Comparison of ENCODE assay signal across 17 cellular contexts in the genomic region with DNA sequence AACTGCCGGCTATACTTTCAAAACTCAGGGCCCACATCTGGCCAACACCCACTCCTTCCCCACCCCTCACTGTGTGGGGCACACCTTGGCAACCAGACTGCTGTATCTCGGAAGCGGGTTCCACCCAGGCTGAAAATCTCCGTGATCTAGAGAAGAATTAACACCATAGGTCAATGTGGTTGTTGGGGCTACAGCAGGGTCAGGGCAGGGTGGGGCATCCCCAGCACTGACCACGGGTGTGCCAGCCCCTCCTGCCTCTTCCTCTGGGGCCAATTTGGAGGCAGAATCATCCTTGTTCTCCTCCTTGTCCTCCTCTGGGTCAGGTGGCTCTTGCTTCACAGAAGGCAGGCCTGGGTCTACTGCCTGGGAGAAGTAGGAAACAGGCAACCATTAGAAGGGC. TPM values are rescaled to one million over a fixed set of nuclear protein-coding genes. Genes with fewer than 3 reads are reported as not detected.
DNase-seq lines count a peak whose midpoint lies in the region; ATAC-seq and TF ChIP-seq lines count a peak whose summit lies in the region.
"Had no signal": no experiment of that assay in that cellular context is flagged by ENCODE, and none has a peak within 500 bp of the region (broad histone marks: within the 10 kb centered on the region; RNA-seq: fewer than 3 reads in every experiment).

No MANE protein-coding gene starts in this region.

- H3K9me3 ChIP-seq in mammary epithelial cell (replicated peaks; ENCODE audit: insufficient read depth, low read length), result no peaks in the 10 kb centered on the region
- no peaks in the 10 kb centered on the region for H3K9me3 ChIP-seq in osteoblast (ENCODE audit: low read depth, low read length)
- H3K9me3 ChIP-seq in esophagus muscularis mucosa, result no peaks in the 10 kb centered on the region
- H3K9me3 ChIP-seq: HAP-1 had no signal

- H3K4me1 ChIP-seq in mammary epithelial cell (ENCODE audit: insufficient read depth, low read length) (peaks cover 15% of the 10 kb centered on the region), osteoblast (ENCODE audit: insufficient read depth, low read length) (peaks cover 5% of the 10 kb centered on the region), esophagus muscularis mucosa (peaks cover 0 to 9% (median 4%) of the 10 kb centered on the region in 4 donors)
- H3K4me1 ChIP-seq: HAP-1 had no signal

- dilution Hi-C loops in mammary epithelial cell (cut with HindIII; ENCODE audit: low sequenced_read_pairs), result no loop called here

- H3K4me1 Mint-ChIP-seq in MCF 10A (ENCODE audit: insufficient read depth, unreplicated experiment) (peaks cover 7% of the 10 kb centered on the region), chondrocyte (ENCODE audit: low read depth) (no peaks in the 10 kb centered on the region)

- DNase-seq in MCF 10A (ENCODE audit: unreplicated experiment) (no peak), mammary epithelial cell (no peak), chondrocyte (ENCODE audit: low spot score) (no peak), osteoblast (ENCODE audit: insufficient read length, low spot score, missing footprints) (peak; percentile 58), esophagus muscularis mucosa (ENCODE audit: extremely low spot score) (no peak)
- DNase-seq: C1 segment of cervical spinal cord; Calu3; CD4-positive, alpha-beta memory T cell; COR-L47; DMS53; DMS79 treated with DMSO at 0.1 percent for 48 hours; GF-D8 had no signal

- H4K20me1 ChIP-seq in mammary epithelial cell (ENCODE audit: insufficient read depth, low read length) (no peaks in the 10 kb centered on the region), osteoblast (ENCODE audit: insufficient read depth, low read length) (peaks cover 7% of the 10 kb centered on the region)

- TF ChIP-seq CTCF in MCF 10A (IDR thresholded peaks at IDR 0.05; ENCODE audit: unreplicated experiment) (no peak), mammary epithelial cell (conservative IDR thresholded peaks at IDR 0.05 in 1 of 2, IDR thresholded peaks at IDR 0.05 in 1 of 2; ENCODE audit: extremely low read depth in 1 of 2, insufficient read depth in 1 of 2, low read depth in 1 of 2, low read length in 2 of 2) (no peak), chondrocyte (IDR thresholded peaks at IDR 0.05) (no peak), osteoblast (IDR thresholded peaks at IDR 0.05; ENCODE audit: extremely low read depth, low read depth, low read length) (no peak), esophagus muscularis mucosa (IDR thresholded peaks at IDR 0.05) (no peak)

- no TSS peak for BruUV-seq in MCF 10A (replicated peaks; lab: Mats Ljungman, UMichigan)
- BruUV-seq in mammary epithelial cell (replicated peaks; lab: Mats Ljungman, UMichigan), result no TSS peak

- peaks cover 81% of the 10 kb centered on the region for H3K36me3 Mint-ChIP-seq in MCF 10A (ENCODE audit: insufficient read depth, unreplicated experiment)
- peaks cover 58% of the 10 kb centered on the region for H3K36me3 Mint-ChIP-seq in chondrocyte (ENCODE audit: low read depth)

- peak overlapping the region; percentile 35 for H3K27ac Mint-ChIP-seq in MCF 10A (ENCODE audit: low read depth, unreplicated experiment)
- H3K27ac Mint-ChIP-seq in chondrocyte (ENCODE audit: unreplicated experiment), result peak overlapping the region; percentile 27
- H3K27ac Mint-ChIP-seq: GM23338 had no signal

- WGBS in mammary epithelial cell (ENCODE audit: low coverage, missing lambda C conversion rate), result 91% methylated on average over 5 of the region's 5 CpGs
- WGBS in esophagus muscularis mucosa, result 87% methylated on average over 5 of the region's 5 CpGs

- H3K79me2 ChIP-seq in mammary epithelial cell (ENCODE audit: insufficient read depth, low read length), result peaks cover 35% of the 10 kb centered on the region
- H3K79me2 ChIP-seq in osteoblast (ENCODE audit: insufficient read depth, low read length), result peaks cover 8% of the 10 kb centered on the region

- H3K36me3 ChIP-seq in mammary epithelial cell (ENCODE audit: insufficient read depth, low read length), result peaks cover 57% of the 10 kb centered on the region
- peaks cover 75% of the 10 kb centered on the region for H3K36me3 ChIP-seq in osteoblast (ENCODE audit: insufficient read depth, low read length)
- peaks cover 66 to 86% (median 85%) of the 10 kb centered on the region in 4 donors for H3K36me3 ChIP-seq in esophagus muscularis mucosa

- no peak overlapping the region for H2AFZ ChIP-seq in mammary epithelial cell (ENCODE audit: low read depth, low read length)
- H2AFZ ChIP-seq in osteoblast (ENCODE audit: low read length), result no peak overlapping the region
- H2AFZ ChIP-seq: GM23338 had no signal

- H3K4me3 Mint-ChIP-seq in MCF 10A (ENCODE audit: unreplicated experiment) (no peak overlapping the region), chondrocyte (ENCODE audit: unreplicated experiment) (no peak overlapping the region)
- H3K4me3 Mint-ChIP-seq: CD4-positive, alpha-beta memory T cell; GM23338 had no signal

- H3K4me2 ChIP-seq in mammary epithelial cell (ENCODE audit: insufficient read depth, low read depth, low read length) (no peak overlapping the region), osteoblast (ENCODE audit: insufficient read depth, low read length) (no peak overlapping the region)
- H3K4me2 ChIP-seq: GM23338 had no signal

- ATAC-seq in HG02840 (IDR thresholded peaks at IDR 0.05; ENCODE audit: low FRiP score, unreplicated experiment), result no peak
- ATAC-seq in GM18502 (IDR thresholded peaks at IDR 0.05; ENCODE audit: poor library complexity, unreplicated experiment), result no peak
- ATAC-seq: GM23338 had no signal

- H3K4me3 ChIP-seq in mammary epithelial cell (replicated peaks in 1 of 3; ENCODE audit: insufficient read depth in 1 of 3, low read depth in 2 of 3, low read length in 3 of 3) (no peak overlapping the region), osteoblast (ENCODE audit: insufficient read depth, low read length) (no peak overlapping the region), esophagus muscularis mucosa (no peak overlapping the region)
- H3K4me3 ChIP-seq: GM23338, HAP-1 had no signal

- H3K27me3 Mint-ChIP-seq in MCF 10A (ENCODE audit: insufficient read depth, unreplicated experiment) (no peaks in the 10 kb centered on the region), chondrocyte (ENCODE audit: low read depth) (no peaks in the 10 kb centered on the region)
- H3K27me3 Mint-ChIP-seq: CD4-positive, alpha-beta memory T cell had no signal

- POLR2A ChIA-PET in MCF 10A (lab: Yijun Ruan, JAX), result no interaction called here

- no peak for TF ChIP-seq POLR2A in esophagus muscularis mucosa (IDR thresholded peaks at IDR 0.05; ENCODE audit: low read depth)

- no peak for TF ChIP-seq EP300 in esophagus muscularis mucosa (IDR thresholded peaks at IDR 0.05)

- no peaks in the 10 kb centered on the region for H3K27me3 ChIP-seq in mammary epithelial cell (ENCODE audit: insufficient read depth, low read length)
- H3K27me3 ChIP-seq in osteoblast (ENCODE audit: insufficient read depth, low read length), result no peaks in the 10 kb centered on the region
- no peaks in the 10 kb centered on the region for H3K27me3 ChIP-seq in esophagus muscularis mucosa

- H3K9ac ChIP-seq in mammary epithelial cell (ENCODE audit: insufficient read depth, low read length), result no peak overlapping the region

- intact Hi-C loops in MCF 10A (cut with micrococcal nuclease) (no loop called here), mammary epithelial cell (cut with micrococcal nuclease) (no loop called here), esophagus muscularis mucosa (cut with DNase I) (no loop called here)

- H3K27ac ChIP-seq in mammary epithelial cell (ENCODE audit: insufficient read depth, low read depth, low read length) (no peak overlapping the region), osteoblast (ENCODE audit: low read depth, low read length) (no peak overlapping the region), esophagus muscularis mucosa (replicated peaks in 1 of 4) (no peak overlapping the region)

- no peaks in the 10 kb centered on the region for H3K9me3 Mint-ChIP-seq in MCF 10A (ENCODE audit: unreplicated experiment)
- H3K9me3 Mint-ChIP-seq in chondrocyte (ENCODE audit: low read depth), result no peaks in the 10 kb centered on the region
- H3K9me3 Mint-ChIP-seq: CD4-positive, alpha-beta memory T cell; GM23338 had no signal

- CTCF ChIA-PET in MCF 10A (lab: Yijun Ruan, JAX) (interaction anchor here (0.5 to 2.1 kb wide), 2 partner anchors 20 to 84 kb away, joined by 4 to 7 read pairs; no protein-coding TSS in a partner anchor), mammary epithelial cell (lab: Charles Lee; ENCODE audit: low non-redundant PET) (no interaction called here)

- in situ Hi-C loops in mammary epithelial cell (cut with MboI; ENCODE audit: low sequenced_read_pairs in 2 of 2), result no loop called here

RNA-seq across cellular contexts. Expression of gene CFAP53, which starts 6.3 kb away (rescaled TPM):
- total RNA-seq in MCF 10A (2022), result 2.2 and 5.0 TPM in 2 replicates
- total RNA-seq in mammary epithelial cell, result 1 to 10 TPM in 1 of 2 donors, under 1 TPM in 1; 0.67 to 1.7 TPM
- polyA plus RNA-seq in mammary epithelial cell, result 0.29 TPM
- polyA minus RNA-seq in mammary epithelial cell, result not detected
- 0.17 to 0.26 TPM in 2 of 3 replicates, not detected in the other for total RNA-seq in chondrocyte
- 0.36 and 0.59 TPM in 2 replicates for total RNA-seq in osteoblast
- total RNA-seq in esophagus muscularis mucosa, result under 1 TPM in 1 of 4 donors, not detected in 3; 0.40 TPM
- total RNA-seq: G401, GM23338 had no signal

RNA-seq across cellular contexts. Expression of gene MBD1, which starts 8.7 kb away (rescaled TPM):
- total RNA-seq in MCF 10A (2022) (203 and 227 TPM in 2 replicates), mammary epithelial cell (100 to 1,000 TPM; 102 to 196 TPM), chondrocyte (60.3 to 68.4 TPM (median 62.0 TPM) in 3 replicates), osteoblast (64.8 and 71.3 TPM in 2 replicates), esophagus muscularis mucosa (100 to 1,000 TPM in 1 of 4 donors, 10 to 100 TPM in 3; 65.6 to 101 (median 79.8) TPM)
- 83.4 TPM for polyA plus RNA-seq in mammary epithelial cell
- 81.4 TPM for polyA minus RNA-seq in mammary epithelial cell

RNA-seq across cellular contexts. Expression of gene CXXC1, which starts 14.9 kb away (rescaled TPM):
- total RNA-seq in MCF 10A (2022) (65.1 and 85.4 TPM in 2 replicates), mammary epithelial cell (10 to 100 TPM; 27.7 to 78.2 TPM), chondrocyte (47.6 to 60.3 TPM (median 59.2 TPM) in 3 replicates), osteoblast (30.4 and 33.3 TPM in 2 replicates), esophagus muscularis mucosa (10 to 100 TPM; 38.6 to 58.1 (median 49.2) TPM)
- polyA plus RNA-seq in mammary epithelial cell, result 67.3 TPM
- 25.7 TPM for polyA minus RNA-seq in mammary epithelial cell
